ENCODE assay signal across 8 cellular contexts in genomic region chr16:4415538-4416199, GRCh38. TPM values are rescaled to one million over a fixed set of nuclear protein-coding genes. Genes with fewer than 3 reads are reported as not detected.
DNase-seq lines count a peak whose midpoint lies in the region; ATAC-seq and TF ChIP-seq lines count a peak whose summit lies in the region.

No MANE protein-coding gene starts in this region.

- TF ChIP-seq CTCF in chondrocyte (IDR thresholded peaks at IDR 0.05) (no peak), left lung (IDR thresholded peaks at IDR 0.05) (no peak)

- H3K36me3 Mint-ChIP-seq in chondrocyte (ENCODE audit: low read depth), result peaks cover 2% of the 10 kb centered on the region

- H3K4me3 ChIP-seq in Jurkat, Clone E6-1 (ENCODE audit: low read length), result peak overlapping the region; percentile 59
- H3K4me3 ChIP-seq in left lung, result peak overlapping the region; percentile 71 to 99

- no peaks in the 10 kb centered on the region for H3K27me3 ChIP-seq in left lung

- peak overlapping the region; percentile 68 for H3K27ac Mint-ChIP-seq in chondrocyte (ENCODE audit: unreplicated experiment)

- ATAC-seq in left lung, result peak; percentile 33

- H3K9me3 ChIP-seq in left lung, result no peaks in the 10 kb centered on the region

- H3K27ac ChIP-seq in left lung, result peak overlapping the region; percentile 83 to 97

- peaks cover 22% of the 10 kb centered on the region for H3K4me1 Mint-ChIP-seq in chondrocyte (ENCODE audit: low read depth)

- no peaks in the 10 kb centered on the region for H3K27me3 Mint-ChIP-seq in chondrocyte (ENCODE audit: low read depth)

- peaks cover 14 to 52% of the 10 kb centered on the region in 2 donors for H3K4me1 ChIP-seq in left lung

- intact Hi-C loops in left lung (cut with DNase I), result no loop called here

- H3K9me3 Mint-ChIP-seq in chondrocyte (ENCODE audit: low read depth), result no peaks in the 10 kb centered on the region

- DNase-seq in NCI-H1436 (lab: John Stamatoyannopoulos, UW) (peak; percentile 4), NCI-H1436 treated with DMSO at 0.1 percent for 48 hours (lab: John Stamatoyannopoulos, UW) (no peak), chondrocyte (ENCODE audit: low spot score) (peak; percentile 77), left lung (peak; percentile 66 to 91), amniotic stem cell (lab: John Stamatoyannopoulos, UW) (no peak)
- DNase-seq in Jurkat, Clone E6-1 (ENCODE audit: low read depth, low spot score), result no peak
- peak; percentile 38 to 46 for DNase-seq in activated CD4-positive, alpha-beta T cell treated with anti-CD3 and anti-CD28 coated beads for 24 hours (ENCODE audit: low read depth in 2 of 2)
- peak; percentile 57 for DNase-seq in stimulated activated CD4-positive, alpha-beta T cell treated with anti-CD3 and anti-CD28 coated beads, Interleukin-4, amount 100 ng/mL, for 24 hours

- peaks cover 0 to 27% of the 10 kb centered on the region in 2 donors for H3K36me3 ChIP-seq in left lung

- H3K4me3 Mint-ChIP-seq in chondrocyte (ENCODE audit: unreplicated experiment), result peak overlapping the region; percentile 84

RNA-seq across cellular contexts. Expression of gene CORO7, which starts 0.7 kb away (rescaled TPM):
- 43.2 TPM for polyA plus RNA-seq in Jurkat, Clone E6-1 (2012; ENCODE audit: insufficient read depth, insufficient read length)
- total RNA-seq in chondrocyte (18.8 to 26.0 TPM (median 24.6 TPM) in 3 replicates), left lung (10 to 100 TPM; 36.3 to 81.7 TPM)

RNA-seq across cellular contexts. Expression of gene DNAJA3, which starts 10.0 kb away (rescaled TPM):
- 72.5 TPM for polyA plus RNA-seq in Jurkat, Clone E6-1 (2012; ENCODE audit: insufficient read depth, insufficient read length)
- total RNA-seq in chondrocyte (27.5 to 28.0 TPM (median 27.8 TPM) in 3 replicates), left lung (10 to 100 TPM; 29.6 to 53.5 TPM)

RNA-seq across cellular contexts. Expression of gene VASN, which starts 44.0 kb away (rescaled TPM):
- polyA plus RNA-seq in Jurkat, Clone E6-1 (2012; ENCODE audit: insufficient read depth, insufficient read length), result 0.31 TPM
- 79.7 to 82.0 TPM (median 81.8 TPM) in 3 replicates for total RNA-seq in chondrocyte
- total RNA-seq in left lung, result 10 to 100 TPM; 24.5 to 28.3 TPM

RNA-seq across cellular contexts. Expression of gene NMRAL1, which starts 58.8 kb away (rescaled TPM):
- 272 TPM for polyA plus RNA-seq in Jurkat, Clone E6-1 (2012; ENCODE audit: insufficient read depth, insufficient read length)
- total RNA-seq in chondrocyte (41.0 to 56.3 TPM (median 44.0 TPM) in 3 replicates), left lung (10 to 100 TPM; 31.4 to 36.5 TPM)

Comparison
In these comparisons a context has a peak if more than half of its experiments do, and no peak if none do; other contexts are left out.
1. DNase-seq: peak in NCI-H1436 (single experiment), activated CD4-positive, alpha-beta T cell treated with anti-CD3 and anti-CD28 coated beads for 24 hours (2 of 2), chondrocyte (single experiment), left lung (2 of 2) and stimulated activated CD4-positive, alpha-beta T cell treated with anti-CD3 and anti-CD28 coated beads, Interleukin-4, amount 100 ng/mL, for 24 hours (single experiment); none in NCI-H1436 treated with DMSO at 0.1 percent for 48 hours (single experiment), Jurkat, Clone E6-1 (single experiment) and amniotic stem cell (single experiment).